Comparison of ENCODE assay signal across 27 cellular contexts in the genomic region with DNA sequence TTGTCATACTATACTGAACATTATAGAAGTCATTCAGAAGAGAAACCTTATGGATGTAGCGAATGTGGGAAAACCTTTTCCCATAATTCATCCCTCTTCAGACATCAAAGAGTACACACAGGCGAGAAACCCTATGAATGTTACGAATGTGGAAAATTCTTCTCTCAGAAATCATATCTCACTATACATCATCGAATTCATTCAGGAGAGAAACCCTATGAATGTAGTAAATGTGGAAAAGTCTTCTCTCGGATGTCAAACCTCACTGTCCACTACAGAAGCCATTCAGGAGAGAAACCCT. TPM values are rescaled to one million over a fixed set of nuclear protein-coding genes. Genes with fewer than 3 reads are reported as not detected.
DNase-seq lines count a peak whose midpoint lies in the region; ATAC-seq and TF ChIP-seq lines count a peak whose summit lies in the region.
"Had no signal": no experiment of that assay in that cellular context is flagged by ENCODE, and none has a peak within 500 bp of the region (broad histone marks: within the 10 kb centered on the region; RNA-seq: fewer than 3 reads in every experiment).

No MANE protein-coding gene starts in this region.

- CTCF ChIA-PET in WTC11 (lab: Charles Lee): no interaction called here

- H3K27ac ChIP-seq in right cardiac atrium (ENCODE audit: low read length): no peak overlapping the region
- no peak overlapping the region for H3K27ac ChIP-seq in SK-N-MC
- H3K27ac ChIP-seq in iPS-18a (ENCODE audit: low read length): no peak overlapping the region
- H3K27ac ChIP-seq: heart left ventricle, left lung, ovary, thyroid gland, WERI-Rb-1 had no signal

- H3K9ac ChIP-seq in SK-N-MC (ENCODE audit: insufficient read length): no peak overlapping the region
- H3K9ac ChIP-seq in iPS-18a (ENCODE audit: low read length): no peak overlapping the region

- H3K4me3 Mint-ChIP-seq in WTC11: no peak overlapping the region
- H3K4me3 Mint-ChIP-seq: activated CD8-positive, alpha-beta memory T cell treated with anti-CD3 and anti-CD28 coated beads, Interleukin-2, amount 10 ng/mL, durations not matched to agents 7 days and 5 days; activated naive CD8-positive, alpha-beta T cell treated with anti-CD3 and anti-CD28 coated beads, Interleukin-2, amount 10 ng/mL, durations not matched to agents 7 days and 5 days; activated T-helper 1 cell treated with anti-CD3 and anti-CD28 coated beads, Interleukin-12 subunit alpha, Interleukin-12 subunit beta, Interleukin-2, Interleukin-4 antibody, amounts not matched to agents 30 ng/mL and 10 ng/mL and 1 ng/mL, durations not matched to agents 14 hours and 24 hours and 36 hours; natural killer cell had no signal

- peaks cover 100% of the 10 kb centered on the region for H3K36me3 Mint-ChIP-seq in WTC11

- no peak overlapping the region for H3K27ac Mint-ChIP-seq in WTC11
- H3K27ac Mint-ChIP-seq: activated CD8-positive, alpha-beta memory T cell treated with anti-CD3 and anti-CD28 coated beads, Interleukin-2, amount 10 ng/mL, durations not matched to agents 7 days and 5 days; activated naive CD8-positive, alpha-beta T cell treated with anti-CD3 and anti-CD28 coated beads, Interleukin-2, amount 10 ng/mL, durations not matched to agents 7 days and 5 days; natural killer cell had no signal

- peaks cover 95% of the 10 kb centered on the region for H3K9me3 Mint-ChIP-seq in WTC11

- POLR2A ChIA-PET in WTC11 (lab: Charles Lee): no interaction called here

- H3K4me1 Mint-ChIP-seq in WTC11: no peaks in the 10 kb centered on the region
- H3K4me1 Mint-ChIP-seq: activated CD8-positive, alpha-beta memory T cell treated with anti-CD3 and anti-CD28 coated beads, Interleukin-2, amount 10 ng/mL, durations not matched to agents 7 days and 5 days; activated naive CD8-positive, alpha-beta T cell treated with anti-CD3 and anti-CD28 coated beads, Interleukin-2, amount 10 ng/mL, durations not matched to agents 7 days and 5 days; natural killer cell had no signal

- H3K4me1 ChIP-seq in right cardiac atrium (ENCODE audit: control insufficient read depth, insufficient read depth, low read length): no peaks in the 10 kb centered on the region
- H3K4me1 ChIP-seq in iPS-18a (ENCODE audit: control insufficient read depth, low read depth, low read length): no peaks in the 10 kb centered on the region
- H3K4me1 ChIP-seq: BE2C, heart left ventricle, left lung, thyroid gland had no signal

- TF ChIP-seq CTCF in WTC11 (IDR thresholded peaks at IDR 0.05): no peak

- H3K9me3 ChIP-seq in right cardiac atrium (ENCODE audit: control insufficient read depth, low read length): peaks cover 12% of the 10 kb centered on the region
- H3K9me3 ChIP-seq in SK-N-MC (ENCODE audit: low read depth, low read length): peaks cover 60% of the 10 kb centered on the region
- peaks cover 89% of the 10 kb centered on the region for H3K9me3 ChIP-seq in iPS-18a (ENCODE audit: control insufficient read depth, low read depth, low read length)

- intact Hi-C loops in right cardiac atrium (cut with DNase I) (no loop called here), Right ventricle myocardium inferior (cut with DNase I) (no loop called here), left colon (cut with DNase I, micrococcal nuclease) (no loop called here)

- H3K4me3 ChIP-seq in right cardiac atrium (ENCODE audit: low read length): peak overlapping the region; percentile 34
- H3K4me3 ChIP-seq in SK-N-MC: peak overlapping the region; percentile 29
- peak overlapping the region; percentile 42 for H3K4me3 ChIP-seq in iPS-18a (ENCODE audit: low read length)
- H3K4me3 ChIP-seq: heart left ventricle, left lung, ovary, thyroid gland had no signal

- H3K27me3 Mint-ChIP-seq in WTC11 (ENCODE audit: low read depth): peaks cover 43% of the 10 kb centered on the region
- H3K27me3 Mint-ChIP-seq: activated CD8-positive, alpha-beta memory T cell treated with anti-CD3 and anti-CD28 coated beads, Interleukin-2, amount 10 ng/mL, durations not matched to agents 7 days and 5 days; activated naive CD8-positive, alpha-beta T cell treated with anti-CD3 and anti-CD28 coated beads, Interleukin-2, amount 10 ng/mL, durations not matched to agents 7 days and 5 days had no signal

- WGBS in right cardiac atrium: 98% methylated on average over 5 of the region's 5 CpGs

- H3K27me3 ChIP-seq in right cardiac atrium (ENCODE audit: control insufficient read depth, insufficient read depth): no peaks in the 10 kb centered on the region
- no peaks in the 10 kb centered on the region for H3K27me3 ChIP-seq in iPS-18a (ENCODE audit: control insufficient read depth, insufficient read depth, low read length)
- H3K27me3 ChIP-seq: BE2C, heart left ventricle, left lung, ovary, thyroid gland had no signal

- DNase-seq in right cardiac atrium (no peak), Right ventricle myocardium inferior (ENCODE audit: missing footprints) (no peak), SK-N-MC (ENCODE audit: low read depth, low spot score) (no peak), WTC11 (ENCODE audit: low spot score) (no peak), left colon (no peak), DMS53 treated with DMSO at 0.1 percent for 48 hours (lab: John Stamatoyannopoulos, UW; ENCODE audit: unreplicated experiment) (no peak)
- DNase-seq in activated CD4-positive, CD25-positive, alpha-beta regulatory T cell treated with anti-CD3 and anti-CD28 coated beads, Interleukin-2, amount 50 U/mL, for 72 hours: no peak
- DNase-seq: activated CD4-positive, alpha-beta T cell treated with anti-CD3 and anti-CD28 coated beads, Interleukin-2, amount 50 U/mL, for 1 hour; activated CD8-positive, alpha-beta memory T cell treated with anti-CD3 and anti-CD28 coated beads, Interleukin-2, amount 10 ng/mL, durations not matched to agents 7 days and 5 days; activated naive CD8-positive, alpha-beta T cell treated with anti-CD3 and anti-CD28 coated beads, Interleukin-2, amount 10 ng/mL, durations not matched to agents 7 days and 5 days; BE2C; EL; heart left ventricle; KG1; left lung; natural killer cell; NCI-H1436; NCI-H446 treated with DMSO at 0.1 percent for 48 hours; ovary; stimulated activated CD4-positive, alpha-beta T cell treated with anti-CD3 and anti-CD28 coated beads, Interleukin-12 subunit alpha, Interleukin-12 subunit beta, amount 100 ng/mL, for 4 hours; stimulated activated CD4-positive, alpha-beta T cell treated with anti-CD3 and anti-CD28 coated beads, Interleukin-4, amount 100 ng/mL, for 24 hours; stimulated activated naive CD8-positive, alpha-beta T cell treated with anti-CD3 and anti-CD28 coated beads, Interleukin-15, Interleukin-2, amounts not matched to agents 100 U/mL and 50 U/mL, for 24 hours; thyroid gland; WERI-Rb-1 had no signal

- peaks cover 74% of the 10 kb centered on the region for H3K36me3 ChIP-seq in SK-N-MC (ENCODE audit: insufficient read depth, low read length)
- H3K36me3 ChIP-seq in iPS-18a (ENCODE audit: control insufficient read depth, low read depth, low read length): peaks cover 55% of the 10 kb centered on the region

- ATAC-seq in right cardiac atrium (no peak), Right ventricle myocardium inferior (no peak), WTC11 (no peak), left colon (no peak)
- ATAC-seq: activated CD8-positive, alpha-beta memory T cell treated with anti-CD3 and anti-CD28 coated beads, Interleukin-2, amount 10 ng/mL, durations not matched to agents 7 days and 5 days; HCT116; heart left ventricle; left lung; natural killer cell; stimulated activated naive CD8-positive, alpha-beta T cell treated with anti-CD3 and anti-CD28 coated beads, Interleukin-15, Interleukin-2, amounts not matched to agents 100 U/mL and 50 U/mL, for 24 hours had no signal

TF ChIP-seq in WTC11, 78 proteins besides CTCF, POLR2A, EP300 and RAD21 (continues in another document):
- TF ChIP-seq, protein P1, sequence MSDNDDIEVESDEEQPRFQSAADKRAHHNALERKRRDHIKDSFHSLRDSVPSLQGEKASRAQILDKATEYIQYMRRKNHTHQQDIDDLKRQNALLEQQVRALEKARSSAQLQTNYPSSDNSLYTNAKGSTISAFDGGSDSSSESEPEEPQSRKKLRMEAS (CRISPR knock-in tag; IDR thresholded peaks at IDR 0.05): no peak
- no peak for TF ChIP-seq NFYB (CRISPR knock-in tag; conservative IDR thresholded peaks at IDR 0.05; ENCODE audit: low read depth)
- TF ChIP-seq ZNF416 (CRISPR knock-in tag; IDR thresholded peaks at IDR 0.05): no peak
- TF ChIP-seq ZNF263 (CRISPR knock-in tag; IDR thresholded peaks at IDR 0.05; ENCODE audit: low read depth): no peak
- TF ChIP-seq ETV6 (CRISPR knock-in tag; IDR thresholded peaks at IDR 0.05): no peak
- TF ChIP-seq ZBTB21 (CRISPR knock-in tag; IDR thresholded peaks at IDR 0.05; ENCODE audit: borderline replicate concordance): no peak
- no peak for TF ChIP-seq ZNF138 (CRISPR knock-in tag; conservative IDR thresholded peaks at IDR 0.05)
- TF ChIP-seq SP1 (CRISPR knock-in tag; conservative IDR thresholded peaks at IDR 0.05): no peak
- TF ChIP-seq, protein P2, sequence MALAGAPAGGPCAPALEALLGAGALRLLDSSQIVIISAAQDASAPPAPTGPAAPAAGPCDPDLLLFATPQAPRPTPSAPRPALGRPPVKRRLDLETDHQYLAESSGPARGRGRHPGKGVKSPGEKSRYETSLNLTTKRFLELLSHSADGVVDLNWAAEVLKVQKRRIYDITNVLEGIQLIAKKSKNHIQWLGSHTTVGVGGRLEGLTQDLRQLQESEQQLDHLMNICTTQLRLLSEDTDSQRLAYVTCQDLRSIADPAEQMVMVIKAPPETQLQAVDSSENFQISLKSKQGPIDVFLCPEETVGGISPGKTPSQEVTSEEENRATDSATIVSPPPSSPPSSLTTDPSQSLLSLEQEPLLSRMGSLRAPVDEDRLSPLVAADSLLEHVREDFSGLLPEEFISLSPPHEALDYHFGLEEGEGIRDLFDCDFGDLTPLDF (CRISPR knock-in tag; IDR thresholded peaks at IDR 0.05): no peak
- no peak for TF ChIP-seq RORB (CRISPR knock-in tag; IDR thresholded peaks at IDR 0.05)
- TF ChIP-seq SMAD4 (CRISPR knock-in tag; IDR thresholded peaks at IDR 0.05): no peak
- no peak for TF ChIP-seq IRF2 (CRISPR knock-in tag; IDR thresholded peaks at IDR 0.05; ENCODE audit: borderline replicate concordance, low read depth)

RNA-seq across cellular contexts. Expression of a gene that starts 19.4 kb away (rescaled TPM):
- total RNA-seq in right cardiac atrium (10 to 100 TPM in 2 of 4 donors, 1 to 10 TPM in 2; 7.9 to 11.6 (median 9.8) TPM), Right ventricle myocardium inferior (7.3 TPM), WTC11 (2021) (13.5 to 14.5 TPM (median 14.2 TPM) in 3 replicates), left colon (10 to 100 TPM in 1 of 2 donors, 1 to 10 TPM in 1; 9.0 to 10.7 TPM)
- 3.5 TPM for polyA plus RNA-seq in right cardiac atrium
